ENCODE assay signal across 1 cellular context in genomic region chr12:10722905-10723866, GRCh38.
TF ChIP-seq lines count a peak whose summit lies in the region.

Gene YBX3, minus strand, starts transcription at chr12:10723323. Its CDS starts 212 bp downstream, at chr12:10723111.

TF ChIP-seq in HepG2, 621 proteins besides CTCF, POLR2A, EP300 and RAD21 (continued from another document and continues in another):
- TF ChIP-seq ZFP36L1 (CRISPR knock-in tag; IDR thresholded peaks at IDR 0.05) (0 out of 2 replicates have a peak, but pooled peaks have one; percentile 20), BATF2 (CRISPR knock-in tag; IDR thresholded peaks at IDR 0.05) (no peak), FOXM1 (CRISPR knock-in tag; IDR thresholded peaks at IDR 0.05) (no peak), HOXA5 (CRISPR knock-in tag; IDR thresholded peaks at IDR 0.05) (peak; percentile 33; the same call in 1 of the 2 replicates), ZNF101 (CRISPR knock-in tag; IDR thresholded peaks at IDR 0.05; ENCODE audit: borderline replicate concordance, low read depth) (no peak), ZKSCAN1 (IDR thresholded peaks at IDR 0.05; ENCODE audit: low read length) (no peak), ZNF512 (CRISPR knock-in tag; IDR thresholded peaks at IDR 0.05) (no peak), YY1 (IDR thresholded peaks at IDR 0.05; ENCODE audit: insufficient read depth, insufficient replicate concordance, low read depth, low read length) (peak; percentile 80), MEIS1 (CRISPR knock-in tag; IDR thresholded peaks at IDR 0.05; ENCODE audit: borderline replicate concordance) (no peak), E2F2 (CRISPR knock-in tag; IDR thresholded peaks at IDR 0.05; ENCODE audit: borderline replicate concordance) (0 out of 2 replicates have a peak, but pooled peaks have one; percentile 26), KAT7 (CRISPR knock-in tag; IDR thresholded peaks at IDR 0.05; ENCODE audit: borderline replicate concordance) (no peak), ZFYVE20 (CRISPR knock-in tag; IDR thresholded peaks at IDR 0.05; ENCODE audit: borderline replicate concordance, low read depth) (peak; percentile 49; the same call in 1 of the 2 replicates), TFDP1 (CRISPR knock-in tag; IDR thresholded peaks at IDR 0.05; ENCODE audit: borderline replicate concordance) (0 out of 2 replicates have a peak, but pooled peaks have one; percentile 21), ZNF263 (CRISPR knock-in tag; IDR thresholded peaks at IDR 0.05) (no peak), NCOA2 (CRISPR knock-in tag; IDR thresholded peaks at IDR 0.05) (no peak), CSRNP1 (CRISPR knock-in tag; IDR thresholded peaks at IDR 0.05) (no peak), ZNF232 (CRISPR knock-in tag; IDR thresholded peaks at IDR 0.05; ENCODE audit: borderline replicate concordance) (no peak), HOMEZ (CRISPR knock-in tag; IDR thresholded peaks at IDR 0.05; ENCODE audit: low read depth) (no peak), TCF12 (IDR thresholded peaks at IDR 0.05) (no peak), TCF12 (CRISPR knock-in tag; IDR thresholded peaks at IDR 0.05) (0 out of 2 replicates have a peak, but pooled peaks have one; percentile 14), MIXL1 (CRISPR knock-in tag; IDR thresholded peaks at IDR 0.05) (0 out of 2 replicates have a peak, but pooled peaks have one; percentile 29), ZFP91 (CRISPR knock-in tag; IDR thresholded peaks at IDR 0.05; ENCODE audit: borderline replicate concordance) (peak; percentile 99), PRMT3 (CRISPR knock-in tag; IDR thresholded peaks at IDR 0.05; ENCODE audit: borderline replicate concordance, low read depth) (no peak), BORCS8-MEF2B (CRISPR knock-in tag; IDR thresholded peaks at IDR 0.05) (no peak), BCL6 (CRISPR knock-in tag; IDR thresholded peaks at IDR 0.05) (0 out of 2 replicates have a peak, but pooled peaks have one; percentile 17), TCF7 (IDR thresholded peaks at IDR 0.05; ENCODE audit: low read depth) (no peak), IKZF5 (CRISPR knock-in tag; IDR thresholded peaks at IDR 0.05) (peak; percentile 43; the same call in 1 of the 2 replicates), USF2 (IDR thresholded peaks at IDR 0.05; ENCODE audit: low read depth, low read length) (no peak), USF2 (CRISPR knock-in tag; IDR thresholded peaks at IDR 0.05; ENCODE audit: borderline replicate concordance) (no peak), ZBTB43 (CRISPR knock-in tag; conservative IDR thresholded peaks at IDR 0.05) (no peak), ZNF747 (CRISPR knock-in tag; IDR thresholded peaks at IDR 0.05; ENCODE audit: borderline replicate concordance) (no peak), KAT8 (CRISPR knock-in tag; IDR thresholded peaks at IDR 0.05) (peak; percentile 42; the same call in 1 of the 2 replicates), ZNF251 (CRISPR knock-in tag; IDR thresholded peaks at IDR 0.05) (no peak), ZSCAN12 (CRISPR knock-in tag; IDR thresholded peaks at IDR 0.05) (0 out of 2 replicates have a peak, but pooled peaks have one; percentile 55), ZNF768 (CRISPR knock-in tag; IDR thresholded peaks at IDR 0.05) (no peak), NFKB2 (CRISPR knock-in tag; IDR thresholded peaks at IDR 0.05; ENCODE audit: borderline replicate concordance) (0 out of 2 replicates have a peak, but pooled peaks have one; percentile 34), RXRB (CRISPR knock-in tag; IDR thresholded peaks at IDR 0.05; ENCODE audit: borderline replicate concordance) (peak; percentile 35; the same call in 1 of the 2 replicates), ZFP36L2 (CRISPR knock-in tag; IDR thresholded peaks at IDR 0.05) (no peak), ZFY (CRISPR knock-in tag; IDR thresholded peaks at IDR 0.05) (peak; percentile 52), TAF1 (CRISPR knock-in tag; IDR thresholded peaks at IDR 0.05) (peak; percentile 36; the same call in 1 of the 2 replicates), XBP1 (CRISPR knock-in tag; IDR thresholded peaks at IDR 0.05) (no peak), ZNF20 (CRISPR knock-in tag; IDR thresholded peaks at IDR 0.05) (no peak), ZNF280D (CRISPR knock-in tag; IDR thresholded peaks at IDR 0.05) (no peak), ZNF33A (CRISPR knock-in tag; IDR thresholded peaks at IDR 0.05; ENCODE audit: borderline replicate concordance) (no peak), ARNT2 (CRISPR knock-in tag; IDR thresholded peaks at IDR 0.05; ENCODE audit: low read depth) (peak; percentile 70; the same call in 1 of the 2 replicates), ZMYM4 (CRISPR knock-in tag; IDR thresholded peaks at IDR 0.05) (no peak), KMT2B (CRISPR knock-in tag; IDR thresholded peaks at IDR 0.05) (0 out of 2 replicates have a peak, but pooled peaks have one; percentile 35), ZBTB38 (CRISPR knock-in tag; IDR thresholded peaks at IDR 0.05) (no peak), ZFP36 (IDR thresholded peaks at IDR 0.05; ENCODE audit: borderline replicate concordance, low read depth, low read length, partially characterized antibody) (no peak)
